ENCODE assay signal across 15 cellular contexts in genomic region chr3:192092388-192093005, GRCh38.
DNase-seq lines count a peak whose midpoint lies in the region; ATAC-seq and TF ChIP-seq lines count a peak whose summit lies in the region.
"Had no signal": no experiment of that assay in that cellular context is flagged by ENCODE, and none has a peak within 500 bp of the region (broad histone marks: within the 10 kb centered on the region; RNA-seq: fewer than 3 reads in every experiment).

No MANE protein-coding gene starts in this region.

- H3K4me2 ChIP-seq in smooth muscle cell = no peak overlapping the region

- 80% methylated on average over 1 of the region's 1 CpG for WGBS in smooth muscle cell (ENCODE audit: low lambda C conversion rate)

- H3K36me3 ChIP-seq in smooth muscle cell (ENCODE audit: low read depth) = no peaks in the 10 kb centered on the region

- peaks cover 7% of the 10 kb centered on the region for H3K4me1 ChIP-seq in smooth muscle cell (ENCODE audit: low read depth)
- H3K4me1 ChIP-seq: foreskin keratinocyte had no signal

- no peak overlapping the region for H3K4me3 Mint-ChIP-seq in IgD-negative memory B cell
- H3K4me3 Mint-ChIP-seq in T-helper 2 cell treated with Interferon-gamma antibody and Interleukin-4, amounts not matched to agents 5 μg/mL and 100 μg/mL, for 36 hours = no peak overlapping the region
- H3K4me3 Mint-ChIP-seq: activated T-helper 1 cell treated with anti-CD3 and anti-CD28 coated beads, Interleukin-12 subunit alpha, Interleukin-12 subunit beta, Interleukin-2, Interleukin-4 antibody, amounts not matched to agents 30 ng/mL and 10 ng/mL and 1 ng/mL, durations not matched to agents 14 hours and 24 hours and 36 hours; CD14-positive monocyte had no signal

- H3K4me3 ChIP-seq in smooth muscle cell = no peak overlapping the region

- no peaks in the 10 kb centered on the region for H3F3A ChIP-seq in smooth muscle cell (ENCODE audit: low read depth)

- H3K9me3 Mint-ChIP-seq in IgD-negative memory B cell = peaks cover 0 to 2% (median 0%) of the 10 kb centered on the region in 3 donors
- H3K9me3 Mint-ChIP-seq in T-helper 2 cell treated with Interferon-gamma antibody and Interleukin-4, amounts not matched to agents 5 μg/mL and 100 μg/mL, for 36 hours = no peaks in the 10 kb centered on the region
- H3K9me3 Mint-ChIP-seq: activated T-helper 1 cell treated with anti-CD3 and anti-CD28 coated beads, Interleukin-12 subunit alpha, Interleukin-12 subunit beta, Interleukin-2, Interleukin-4 antibody, amounts not matched to agents 30 ng/mL and 10 ng/mL and 1 ng/mL, durations not matched to agents 14 hours and 24 hours and 36 hours had no signal

- H3K36me3 Mint-ChIP-seq in IgD-negative memory B cell = peaks cover 8% of the 10 kb centered on the region
- H3K36me3 Mint-ChIP-seq in T-helper 2 cell treated with Interferon-gamma antibody and Interleukin-4, amounts not matched to agents 5 μg/mL and 100 μg/mL, for 36 hours (ENCODE audit: low read depth) = no peaks in the 10 kb centered on the region
- H3K36me3 Mint-ChIP-seq: CD14-positive monocyte had no signal

- H3K27me3 Mint-ChIP-seq in IgD-negative memory B cell = peaks cover 1% of the 10 kb centered on the region
- no peaks in the 10 kb centered on the region for H3K27me3 Mint-ChIP-seq in T-helper 2 cell treated with Interferon-gamma antibody and Interleukin-4, amounts not matched to agents 5 μg/mL and 100 μg/mL, for 36 hours (ENCODE audit: low read depth)

- H3K27ac Mint-ChIP-seq in IgD-negative memory B cell = peak overlapping the region in 2 of 3 donors; percentile 8 to 30
- no peak overlapping the region for H3K27ac Mint-ChIP-seq in T-helper 2 cell treated with Interferon-gamma antibody and Interleukin-4, amounts not matched to agents 5 μg/mL and 100 μg/mL, for 36 hours
- H3K27ac Mint-ChIP-seq: activated T-helper 1 cell treated with anti-CD3 and anti-CD28 coated beads, Interleukin-12 subunit alpha, Interleukin-12 subunit beta, Interleukin-2, Interleukin-4 antibody, amounts not matched to agents 30 ng/mL and 10 ng/mL and 1 ng/mL, durations not matched to agents 14 hours and 24 hours and 36 hours; CD14-positive monocyte had no signal

- TF ChIP-seq CTCF in smooth muscle cell (IDR thresholded peaks at IDR 0.05; ENCODE audit: borderline replicate concordance, insufficient read depth, poor library complexity, severe bottlenecking) = no peak

- H3K27me3 ChIP-seq in smooth muscle cell (ENCODE audit: low read depth) = no peaks in the 10 kb centered on the region
- H3K27me3 ChIP-seq: foreskin keratinocyte had no signal

- H2AFZ ChIP-seq in smooth muscle cell (ENCODE audit: low read depth) = no peak overlapping the region

- H3K9ac ChIP-seq in smooth muscle cell (ENCODE audit: low read depth) = no peak overlapping the region

- peak overlapping the region; percentile 36 for H3K27ac ChIP-seq in smooth muscle cell (ENCODE audit: low read depth)
- H3K27ac ChIP-seq: foreskin keratinocyte had no signal

- peaks cover 10 to 13% (median 11%) of the 10 kb centered on the region in 3 donors for H3K4me1 Mint-ChIP-seq in IgD-negative memory B cell
- H3K4me1 Mint-ChIP-seq in T-helper 2 cell treated with Interferon-gamma antibody and Interleukin-4, amounts not matched to agents 5 μg/mL and 100 μg/mL, for 36 hours (ENCODE audit: low read depth) = no peaks in the 10 kb centered on the region
- H3K4me1 Mint-ChIP-seq: CD14-positive monocyte had no signal

- H3K9me3 ChIP-seq in smooth muscle cell (replicated peaks; ENCODE audit: low read depth) = no peaks in the 10 kb centered on the region

- ATAC-seq in GM19372 (IDR thresholded peaks at IDR 0.05; ENCODE audit: low read depth, unreplicated experiment) (peak; percentile 33), HG02798 (IDR thresholded peaks at IDR 0.05; ENCODE audit: poor library complexity, unreplicated experiment) (peak; percentile 74), HG02763 (IDR thresholded peaks at IDR 0.05; ENCODE audit: unreplicated experiment) (no peak)
- ATAC-seq: foreskin keratinocyte had no signal

- no peak for DNase-seq in smooth muscle cell (lab: John Stamatoyannopoulos, UW; ENCODE audit: unreplicated experiment)
- DNase-seq in NCI-H187 (lab: John Stamatoyannopoulos, UW) = no peak
- no peak for DNase-seq in T-helper 2 cell treated with Interferon-gamma antibody and Interleukin-4, amounts not matched to agents 5 μg/mL and 100 μg/mL, for 36 hours (ENCODE audit: low spot score)
- DNase-seq: activated CD4-positive, alpha-beta T cell treated with anti-CD3 and anti-CD28 coated beads, Interleukin-2, amount 50 U/mL, for 1 hour; aorta; DND-41; NCI-H1417; NCI-H510A had no signal

- H3K79me2 ChIP-seq in smooth muscle cell (ENCODE audit: low read depth) = no peaks in the 10 kb centered on the region

- H4K20me1 ChIP-seq in smooth muscle cell (ENCODE audit: low read depth) = no peaks in the 10 kb centered on the region
